8 cellular contexts compared by ENCODE assay signal in genomic region chr1:10253755-10254154, GRCh38. TPM values are rescaled to one million over a fixed set of nuclear protein-coding genes. Genes with fewer than 3 reads are reported as not detected.
DNase-seq lines count a peak whose midpoint lies in the region; ATAC-seq, FAIRE-seq and TF ChIP-seq lines count a peak whose summit lies in the region.

No MANE protein-coding gene starts in this region.

- H4K20me1 ChIP-seq in HepG2 (ENCODE audit: insufficient read depth, low read length) = peaks cover 14% of the 10 kb centered on the region

- peaks cover 47% of the 10 kb centered on the region for H3K79me2 ChIP-seq in HepG2 (ENCODE audit: insufficient read depth, low read length)

- H3K9me3 ChIP-seq in HepG2 (ENCODE audit: low read length) = no peaks in the 10 kb centered on the region
- no peaks in the 10 kb centered on the region for H3K9me3 ChIP-seq in aorta (ENCODE audit: control insufficient read depth, low read length)

- H2AFZ ChIP-seq in HepG2 (ENCODE audit: low read length) = no peak overlapping the region

- H3K27ac ChIP-seq in HepG2 (ENCODE audit: extremely low read length, insufficient read depth, low read length) (peak overlapping the region; percentile 8), aorta (ENCODE audit: low read depth in 1 of 2, low read length in 2 of 2) (no peak overlapping the region)

- H3K27me3 ChIP-seq in HepG2 (ENCODE audit: control insufficient read depth in 1 of 2, insufficient read depth in 2 of 2, low read length in 2 of 2) = no peaks in the 10 kb centered on the region
- H3K27me3 ChIP-seq in aorta (ENCODE audit: control insufficient read depth in 1 of 2, insufficient read depth in 2 of 2, low read length in 1 of 2) = no peaks in the 10 kb centered on the region

- no peak overlapping the region for H3K4me3 ChIP-seq in HepG2 (replicated peaks in 1 of 3; ENCODE audit: insufficient read depth in 1 of 3, low read depth in 2 of 3, low read length in 3 of 3)
- H3K4me3 ChIP-seq in aorta (ENCODE audit: low read length in 2 of 2) = no peak overlapping the region

- DNase-seq in stimulated activated naive CD8-positive, alpha-beta T cell treated with anti-CD3 and anti-CD28 coated beads, Interleukin-15, Interleukin-2, amounts not matched to agents 100 U/mL and 50 U/mL, for 24 hours = no peak
- DNase-seq in stimulated activated naive CD8-positive, alpha-beta T cell treated with anti-CD3 and anti-CD28 coated beads, Interleukin-15, amount 100 ng/mL, for 72 hours = no peak
- DNase-seq in brain pericyte (ENCODE audit: low read depth, low spot score) (peak; percentile 40), HepG2 (ENCODE audit: low spot score) (no peak), aorta (no peak), NCI-H1105 treated with DMSO at 0.1 percent for 48 hours (lab: John Stamatoyannopoulos, UW) (no peak)
- DNase-seq in stimulated activated CD4-positive, alpha-beta T cell treated with anti-CD3 and anti-CD28 coated beads, Interleukin-4, amount 100 ng/mL, for 24 hours = no peak

- no peak for TF ChIP-seq POLR2A in HepG2 (IDR thresholded peaks at IDR 0.05; ENCODE audit: insufficient read depth in 1 of 2, low read depth in 2 of 2, low read length in 2 of 2)

- peak; percentile 52 for ATAC-seq in stimulated activated naive CD8-positive, alpha-beta T cell treated with anti-CD3 and anti-CD28 coated beads, Interleukin-15, Interleukin-2, amounts not matched to agents 100 U/mL and 50 U/mL, for 24 hours
- no peak for ATAC-seq in stimulated activated naive CD8-positive, alpha-beta T cell treated with anti-CD3 and anti-CD28 coated beads, Interleukin-15, amount 100 ng/mL, for 72 hours
- ATAC-seq in HepG2 (no peak), aorta (ENCODE audit: low FRiP score) (peak; percentile 81), GM19455 (IDR thresholded peaks at IDR 0.05; ENCODE audit: unreplicated experiment) (no peak)

- no peak for TF ChIP-seq RAD21 in HepG2 (CRISPR knock-in tag; IDR thresholded peaks at IDR 0.05)

- WGBS in HepG2 (ENCODE audit: low lambda C conversion rate) = 93% methylated on average over 3 of the region's 3 CpGs
- WGBS in aorta, 2 donors = 1 to 2% methylated on average over 3 of the region's 3 CpGs

- H3K4me1 ChIP-seq in HepG2 (ENCODE audit: insufficient read depth, low read length) (peaks cover 25% of the 10 kb centered on the region), aorta (ENCODE audit: control insufficient read depth in 1 of 2, insufficient read depth in 2 of 2, low read length in 2 of 2) (peaks cover 2 to 9% of the 10 kb centered on the region in 2 donors)

- no peak overlapping the region for H3K9ac ChIP-seq in HepG2 (ENCODE audit: insufficient read depth, low read depth, low read length)

- H3K4me3 Mint-ChIP-seq in stimulated activated naive CD8-positive, alpha-beta T cell treated with anti-CD3 and anti-CD28 coated beads, Interleukin-15, amount 100 ng/mL, for 72 hours = no peak overlapping the region

- H3K36me3 ChIP-seq in HepG2 (replicated peaks in 1 of 2; ENCODE audit: control insufficient read depth in 1 of 2, insufficient read depth in 2 of 2, low read length in 2 of 2) (peaks cover 4 to 11% of the 10 kb centered on the region in 2 experiments; a peak in 4 of 5 replicates), aorta (ENCODE audit: control insufficient read depth in 1 of 2, insufficient read depth in 2 of 2, low read length in 1 of 2) (no peaks in the 10 kb centered on the region)

- no peak overlapping the region for H3K4me2 ChIP-seq in HepG2 (ENCODE audit: low read depth, low read length)

- H3K4me1 Mint-ChIP-seq in stimulated activated naive CD8-positive, alpha-beta T cell treated with anti-CD3 and anti-CD28 coated beads, Interleukin-15, amount 100 ng/mL, for 72 hours = no peaks in the 10 kb centered on the region

- TF ChIP-seq EP300 in HepG2 (IDR thresholded peaks at IDR 0.05; ENCODE audit: low read depth in 2 of 2, low read length in 2 of 2) (no peak), HepG2 (CRISPR knock-in tag; IDR thresholded peaks at IDR 0.05; ENCODE audit: borderline replicate concordance) (no peak)

- POLR2A ChIA-PET in HepG2 (lab: Yijun Ruan, JAX) = no interaction called here

- BruUV-seq in HepG2 (replicated peaks; lab: Mats Ljungman, UMichigan) = no TSS peak

- H3K9me3 Mint-ChIP-seq in stimulated activated naive CD8-positive, alpha-beta T cell treated with anti-CD3 and anti-CD28 coated beads, Interleukin-15, amount 100 ng/mL, for 72 hours = no peaks in the 10 kb centered on the region

- no peak for FAIRE-seq in HepG2 (lab: Jason Lieb, UNC)

- in situ Hi-C loops in HepG2 (cut with HindIII; ENCODE audit: extremely low pct_ligation_motif_present, low pct_unique_long_range_greater_than_20kb) = no loop called here

- intact Hi-C loops in HepG2 (cut with micrococcal nuclease; ENCODE audit: unreplicated experiment) (no loop called here), aorta (cut with DNase I) (loop anchor here in 1 of 2 donors (5.0 kb wide), 1 partner anchor 36 kb away; no protein-coding TSS in a partner anchor)

- TF ChIP-seq CTCF in HepG2 (CRISPR knock-in tag; IDR thresholded peaks at IDR 0.05) = no peak

- no peak overlapping the region for H3K27ac Mint-ChIP-seq in stimulated activated naive CD8-positive, alpha-beta T cell treated with anti-CD3 and anti-CD28 coated beads, Interleukin-15, amount 100 ng/mL, for 72 hours

- CTCF ChIA-PET in HepG2 (lab: Yijun Ruan, JAX; ENCODE audit: low intra/inter-chr PET ratio, low total read pairs) = no interaction called here

- H3K27me3 Mint-ChIP-seq in stimulated activated naive CD8-positive, alpha-beta T cell treated with anti-CD3 and anti-CD28 coated beads, Interleukin-15, amount 100 ng/mL, for 72 hours = no peaks in the 10 kb centered on the region

TF ChIP-seq in HepG2, 621 proteins besides CTCF, POLR2A, EP300 and RAD21:
- TF ChIP-seq HOMEZ (CRISPR knock-in tag; IDR thresholded peaks at IDR 0.05; ENCODE audit: low read depth) = no peak

RNA-seq across cellular contexts. Expression of gene KIF1B, which starts 43.4 kb away (rescaled TPM):
- total RNA-seq in HepG2 (2016; rRNA removed; fragmentation: Illumina TruSeq; extraction: Trizol) = 26.7 and 43.6 TPM in 2 replicates
- 5.1 and 5.3 TPM in 2 replicates for total RNA-seq in HepG2 (2016; cell fraction: cytosol; rRNA removed; fragmentation: Illumina TruSeq; extraction: Trizol; ENCODE audit: low read depth)
- 25.5 and 40.1 TPM in 2 replicates for total RNA-seq in HepG2 (2016; cell fraction: insoluble cytoplasmic fraction; rRNA removed; fragmentation: Illumina TruSeq; extraction: Trizol)
- total RNA-seq in HepG2 (2016; cell fraction: membrane; rRNA removed; fragmentation: Illumina TruSeq; extraction: Trizol) = 11.3 and 11.4 TPM in 2 replicates
- 35.4 and 42.7 TPM in 2 replicates for total RNA-seq in HepG2 (2016; cell fraction: nucleus; rRNA removed; fragmentation: Illumina TruSeq; extraction: Trizol)
- 27.0 and 32.5 TPM in 2 replicates for polyA plus RNA-seq in HepG2 (2011; rRNA removed)
- 18.2 and 23.8 TPM in 2 replicates for polyA plus RNA-seq in HepG2 (2011; cell fraction: cytosol; rRNA removed)
- polyA plus RNA-seq in HepG2 (2011; cell fraction: nucleus; rRNA removed) = 22.1 and 26.2 TPM in 2 replicates
- polyA plus RNA-seq in HepG2 (2012) = 21.2 and 27.8 TPM in 2 replicates
- 0.59 and 0.67 TPM in 2 replicates for polyA plus RNA-seq in HepG2 (2016; cell fraction: cytosol; fragmentation: Illumina TruSeq; extraction: Trizol; ENCODE audit: low read depth)
- 23.0 and 24.6 TPM in 2 replicates for polyA plus RNA-seq in HepG2 (2016; cell fraction: insoluble cytoplasmic fraction; fragmentation: Illumina TruSeq; extraction: Trizol; ENCODE audit: low read depth)
- 1.5 and 1.9 TPM in 2 replicates for polyA plus RNA-seq in HepG2 (2016; cell fraction: membrane; fragmentation: Illumina TruSeq; extraction: Trizol; ENCODE audit: low read depth)
- polyA plus RNA-seq in HepG2 (2016; cell fraction: nucleus; fragmentation: Illumina TruSeq; extraction: Trizol; ENCODE audit: insufficient read depth, low read depth) = 22.3 and 23.8 TPM in 2 replicates
- polyA minus RNA-seq in HepG2 (2011; rRNA and poly(A)+ RNA removed; ENCODE audit: low replicate concordance) = 24.7 and 78.1 TPM in 2 replicates
- 37.6 and 42.0 TPM in 2 replicates for polyA minus RNA-seq in HepG2 (2011; cell fraction: cytosol; rRNA and poly(A)+ RNA removed)
- 62.1 and 75.5 TPM in 2 replicates for polyA minus RNA-seq in HepG2 (2011; cell fraction: nucleus; rRNA and poly(A)+ RNA removed)
- 10 to 100 TPM; 60.0 to 67.6 TPM for total RNA-seq in aorta
- polyA plus RNA-seq in aorta = 10 to 100 TPM in 1 of 2 donors, 1 to 10 TPM in 1; 7.4 to 10.2 TPM

Comparison
In these comparisons a context has a peak if more than half of its experiments do, and no peak if none do; other contexts are left out.
1. ATAC-seq: peak in stimulated activated naive CD8-positive, alpha-beta T cell treated with anti-CD3 and anti-CD28 coated beads, Interleukin-15, Interleukin-2, amounts not matched to agents 100 U/mL and 50 U/mL, for 24 hours (single experiment) and aorta (single experiment); none in stimulated activated naive CD8-positive, alpha-beta T cell treated with anti-CD3 and anti-CD28 coated beads, Interleukin-15, amount 100 ng/mL, for 72 hours (single experiment), HepG2 (single experiment) and GM19455 (single experiment).